ENCODE assay signal across 11 cellular contexts in genomic region chr6:81562169-81562568, GRCh38.
DNase-seq lines count a peak whose midpoint lies in the region; ATAC-seq and TF ChIP-seq lines count a peak whose summit lies in the region.
"Had no signal": no experiment of that assay in that cellular context is flagged by ENCODE, and none has a peak within 500 bp of the region (broad histone marks: within the 10 kb centered on the region; RNA-seq: fewer than 3 reads in every experiment).

No MANE protein-coding gene starts in this region.

- no peaks in the 10 kb centered on the region for H3K9me3 Mint-ChIP-seq in progenitor cell of endocrine pancreas (ENCODE audit: low read depth)
- H3K9me3 Mint-ChIP-seq: activated T-helper 17 cell treated with anti-CD3 and anti-CD28 coated beads, Interleukin-2, amount 50 U/mL, for 72 hours; type B pancreatic cell had no signal

- H3K4me3 ChIP-seq in fibroblast of mammary gland (ENCODE audit: control insufficient read depth, low read depth, low read length) (no peak overlapping the region), Peyer's patch (no peak overlapping the region)
- H3K4me3 ChIP-seq: skin epidermis had no signal

- no peaks in the 10 kb centered on the region for H3K27me3 ChIP-seq in Peyer's patch

- H3K4me3 Mint-ChIP-seq in progenitor cell of endocrine pancreas (ENCODE audit: low read depth) = peak overlapping the region; percentile 30
- H3K4me3 Mint-ChIP-seq: activated T-helper 17 cell treated with anti-CD3 and anti-CD28 coated beads, Interleukin-2, amount 50 U/mL, for 72 hours; type B pancreatic cell had no signal

- H3K27me3 Mint-ChIP-seq in progenitor cell of endocrine pancreas = no peaks in the 10 kb centered on the region
- H3K27me3 Mint-ChIP-seq: activated T-helper 17 cell treated with anti-CD3 and anti-CD28 coated beads, Interleukin-2, amount 50 U/mL, for 72 hours; type B pancreatic cell had no signal

- H3K27ac Mint-ChIP-seq in progenitor cell of endocrine pancreas = peak overlapping the region; percentile 55
- H3K27ac Mint-ChIP-seq: activated T-helper 17 cell treated with anti-CD3 and anti-CD28 coated beads, Interleukin-2, amount 50 U/mL, for 72 hours; type B pancreatic cell had no signal

- no peak for ATAC-seq in GM19452 (IDR thresholded peaks at IDR 0.05; ENCODE audit: unreplicated experiment)
- no peak for ATAC-seq in HG03097 (IDR thresholded peaks at IDR 0.05; ENCODE audit: low FRiP score, unreplicated experiment)
- ATAC-seq: activated T-helper 17 cell treated with anti-CD3 and anti-CD28 coated beads, Interleukin-2, amount 50 U/mL, for 72 hours had no signal

- H3K36me3 ChIP-seq in Peyer's patch = no peaks in the 10 kb centered on the region

- no peak for TF ChIP-seq CTCF in fibroblast of mammary gland (conservative IDR thresholded peaks at IDR 0.05; ENCODE audit: control insufficient read depth, insufficient read depth, low read depth, low read length)
- TF ChIP-seq CTCF in progenitor cell of endocrine pancreas (IDR thresholded peaks at IDR 0.05; ENCODE audit: unreplicated experiment) = no peak
- no peak for TF ChIP-seq CTCF in Peyer's patch (IDR thresholded peaks at IDR 0.05)

- no peaks in the 10 kb centered on the region for H3K9me3 ChIP-seq in Peyer's patch

- no peaks in the 10 kb centered on the region for H3K36me3 Mint-ChIP-seq in progenitor cell of endocrine pancreas (ENCODE audit: insufficient read depth)
- H3K36me3 Mint-ChIP-seq: type B pancreatic cell had no signal

- DNase-seq in Daoy (ENCODE audit: low read depth) (peak; percentile 59), NCI-H226 (peak; percentile 84), fibroblast of mammary gland (ENCODE audit: low read depth) (peak; percentile 69), progenitor cell of endocrine pancreas (ENCODE audit: low spot score, unreplicated experiment) (no peak), Peyer's patch (no peak)
- DNase-seq in effector CD4-positive, alpha-beta T cell = no peak

- peaks cover 25% of the 10 kb centered on the region for H3K4me1 Mint-ChIP-seq in progenitor cell of endocrine pancreas (ENCODE audit: low read depth)
- H3K4me1 Mint-ChIP-seq: activated T-helper 17 cell treated with anti-CD3 and anti-CD28 coated beads, Interleukin-2, amount 50 U/mL, for 72 hours had no signal

- TF ChIP-seq POLR2A in Peyer's patch (IDR thresholded peaks at IDR 0.05) = no peak

- peaks cover 0 to 18% (median 0%) of the 10 kb centered on the region in 4 donors for H3K4me1 ChIP-seq in Peyer's patch

- peak overlapping the region in 1 of 4 donors; percentile 17 for H3K27ac ChIP-seq in Peyer's patch

Comparison
In these comparisons a context has a peak if more than half of its experiments do, and no peak if none do; other contexts are left out.
1. DNase-seq: peak in Daoy (single experiment), NCI-H226 (single experiment) and fibroblast of mammary gland (single experiment); none in progenitor cell of endocrine pancreas (single experiment), effector CD4-positive, alpha-beta T cell (single experiment) and Peyer's patch (0 of 3).